13 cellular contexts compared by ENCODE assay signal in the genomic region with DNA sequence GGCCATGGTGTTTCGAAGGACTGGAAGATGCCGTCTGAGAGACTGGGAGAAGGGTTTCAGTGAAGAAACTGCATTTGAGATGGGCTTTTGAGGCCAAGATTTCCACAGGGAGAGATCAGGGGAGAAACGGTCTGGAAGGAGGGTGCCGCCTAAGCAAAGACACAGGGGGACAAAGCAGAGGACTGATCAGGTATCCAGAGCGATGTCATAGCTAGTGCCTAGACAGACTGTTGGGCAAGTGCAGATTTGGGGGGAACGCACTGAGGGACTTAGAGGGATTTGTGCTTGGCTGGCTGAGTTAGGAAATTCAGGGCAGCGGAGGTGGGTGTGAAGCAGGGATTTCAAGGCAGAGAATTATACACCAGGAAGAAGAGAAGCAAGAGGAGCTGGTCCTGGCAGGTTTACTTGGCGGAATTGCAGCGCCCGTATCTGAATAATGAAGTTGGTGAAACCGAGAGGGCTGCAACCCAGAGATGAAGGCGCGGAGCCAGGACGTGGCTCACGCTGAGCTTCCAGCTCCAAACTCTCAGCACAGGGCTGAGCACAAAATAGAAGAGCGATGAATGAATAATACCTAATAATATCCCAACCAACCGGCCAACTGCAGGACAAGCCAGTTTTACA.
DNase-seq lines count a peak whose midpoint lies in the region; ATAC-seq and TF ChIP-seq lines count a peak whose summit lies in the region.
"Had no signal": no experiment of that assay in that cellular context is flagged by ENCODE, and none has a peak within 500 bp of the region (broad histone marks: within the 10 kb centered on the region; RNA-seq: fewer than 3 reads in every experiment).

No MANE protein-coding gene starts in this region.

- peak overlapping the region; percentile 43 for H3K4me3 ChIP-seq in GM23338
- H3K4me3 ChIP-seq in adrenal gland: no peak overlapping the region

- H3K27ac ChIP-seq in GM23338 (ENCODE audit: low read depth) (peak overlapping the region; percentile 79), adrenal gland (no peak overlapping the region)

- CTCF ChIA-PET in WTC11 (lab: Charles Lee): interaction anchor here (0.6 to 2.0 kb wide), 12 partner anchors 13 to 390 kb away, joined by 3 to 14 read pairs (median 4); partner anchors contain the start of gene SCOC

- POLR2A ChIA-PET in WTC11 (lab: Charles Lee): interaction anchor here (0.8 to 3.0 kb wide), 3 partner anchors 104 to 231 kb away, joined by 4 to 8 read pairs (median 6); no protein-coding TSS in a partner anchor

- H3F3A ChIP-seq in GM23338 (replicated peaks; ENCODE audit: low read depth): no peaks in the 10 kb centered on the region

- no peaks in the 10 kb centered on the region for H3K27me3 ChIP-seq in GM23338 (ENCODE audit: insufficient read depth)
- H3K27me3 ChIP-seq in adrenal gland: no peaks in the 10 kb centered on the region
- H3K27me3 ChIP-seq: brain microvascular endothelial cell had no signal

- H3K4me1 ChIP-seq in GM23338 (ENCODE audit: insufficient read depth) (peaks cover 41% of the 10 kb centered on the region), adrenal gland (replicated peaks in 1 of 2) (peaks cover 4 to 38% of the 10 kb centered on the region in 2 donors)

- H3K4me1 Mint-ChIP-seq in GM23338: peaks cover 57% of the 10 kb centered on the region
- peaks cover 66% of the 10 kb centered on the region for H3K4me1 Mint-ChIP-seq in WTC11
- H3K4me1 Mint-ChIP-seq in progenitor cell of endocrine pancreas (ENCODE audit: low read depth): peaks cover 45% of the 10 kb centered on the region

- no peaks in the 10 kb centered on the region for H3K9me3 ChIP-seq in adrenal gland (replicated peaks in 1 of 3)

- 92 to 95% (median 93%) methylated on average over 17 of the region's 17 CpGs for WGBS in adrenal gland, 4 donors

- TF ChIP-seq POLR2A in adrenal gland (IDR thresholded peaks at IDR 0.05): no peak

- intact Hi-C loops in cardiac septum (cut with DNase I): loop anchor here (5.0 to 10.0 kb wide), 2 partner anchors 130 to 282 kb away; no protein-coding TSS in a partner anchor
- intact Hi-C loops in adrenal gland (cut with DNase I): loop anchor here in 1 of 2 donors (10.0 kb wide), 2 partner anchors 208 to 278 kb away; no protein-coding TSS in a partner anchor

- H3K27ac Mint-ChIP-seq in GM23338 (peak overlapping the region; percentile 80; the same call in 1 of the 2 replicates), WTC11 (peak overlapping the region; percentile 90), progenitor cell of endocrine pancreas (peak overlapping the region; percentile 66)

- peak overlapping the region; percentile 52 for H3K4me2 ChIP-seq in GM23338

- DNase-seq in GM23338 (ENCODE audit: low spot score): peak; percentile 51
- peak; percentile 12 for DNase-seq in WTC11 (ENCODE audit: low spot score)
- peak; percentile 76 for DNase-seq in cardiac septum (ENCODE audit: low spot score)
- no peak for DNase-seq in progenitor cell of endocrine pancreas (ENCODE audit: low spot score, unreplicated experiment)
- DNase-seq in NCI-H2171 (lab: John Stamatoyannopoulos, UW): no peak
- DNase-seq in amniotic stem cell (lab: John Stamatoyannopoulos, UW): no peak
- no peak for DNase-seq in GM20000 (ENCODE audit: low spot score)
- DNase-seq in adrenal gland: no peak
- DNase-seq: brain microvascular endothelial cell; KG1; NCI-H510A treated with DMSO at 0.1 percent for 48 hours; stimulated activated CD4-positive, alpha-beta T cell treated with anti-CD3 and anti-CD28 coated beads, Interleukin-4, amount 100 ng/mL, for 1 hour; SW 1271 had no signal

- H3K9me2 ChIP-seq in GM23338 (ENCODE audit: insufficient read depth): no peaks in the 10 kb centered on the region

- H4K20me1 ChIP-seq in GM23338 (replicated peaks; ENCODE audit: insufficient read depth): no peaks in the 10 kb centered on the region

- H3K36me3 Mint-ChIP-seq in GM23338 (ENCODE audit: low read depth): no peaks in the 10 kb centered on the region
- H3K36me3 Mint-ChIP-seq in WTC11: no peaks in the 10 kb centered on the region
- H3K36me3 Mint-ChIP-seq in progenitor cell of endocrine pancreas (ENCODE audit: insufficient read depth): no peaks in the 10 kb centered on the region

- ATAC-seq in GM23338 (peak; percentile 26), WTC11 (peak; percentile 12)

- H3K9me3 Mint-ChIP-seq in GM23338: no peaks in the 10 kb centered on the region
- H3K9me3 Mint-ChIP-seq in WTC11: no peaks in the 10 kb centered on the region
- no peaks in the 10 kb centered on the region for H3K9me3 Mint-ChIP-seq in progenitor cell of endocrine pancreas (ENCODE audit: low read depth)

- no peaks in the 10 kb centered on the region for H3K36me3 ChIP-seq in GM23338 (ENCODE audit: insufficient read depth)
- H3K36me3 ChIP-seq in adrenal gland (replicated peaks in 1 of 2): no peaks in the 10 kb centered on the region
- H3K36me3 ChIP-seq: brain microvascular endothelial cell had no signal

- H3K79me2 ChIP-seq in GM23338 (replicated peaks; ENCODE audit: insufficient read depth): no peaks in the 10 kb centered on the region

- TF ChIP-seq CTCF in GM23338 (conservative IDR thresholded peaks at IDR 0.05; ENCODE audit: low read depth in 2 of 2) (no peak), WTC11 (IDR thresholded peaks at IDR 0.05) (no peak), progenitor cell of endocrine pancreas (IDR thresholded peaks at IDR 0.05; ENCODE audit: unreplicated experiment) (no peak), GM20000 (IDR thresholded peaks at IDR 0.05; ENCODE audit: extremely low read depth, missing control alignments) (no peak), adrenal gland (IDR thresholded peaks at IDR 0.05) (no peak)

- H3K4me3 Mint-ChIP-seq in GM23338: peak overlapping the region; percentile 51
- peak overlapping the region; percentile 55 for H3K4me3 Mint-ChIP-seq in WTC11
- peak overlapping the region; percentile 3 for H3K4me3 Mint-ChIP-seq in progenitor cell of endocrine pancreas (ENCODE audit: low read depth)

- peak overlapping the region; percentile 1; the same call in 1 of the 2 replicates for H2AFZ ChIP-seq in GM23338

- peaks cover 8% of the 10 kb centered on the region for H3K27me3 Mint-ChIP-seq in GM23338 (ENCODE audit: insufficient read depth, low read depth, poor library complexity)
- no peaks in the 10 kb centered on the region for H3K27me3 Mint-ChIP-seq in WTC11 (ENCODE audit: low read depth)
- H3K27me3 Mint-ChIP-seq in progenitor cell of endocrine pancreas: no peaks in the 10 kb centered on the region

TF ChIP-seq in GM23338, 12 proteins besides CTCF, POLR2A, EP300 and RAD21 (continues in another document):
- TF ChIP-seq EZH2 (IDR thresholded peaks at IDR 0.05; ENCODE audit: low read depth, unreplicated experiment): no peak
- TF ChIP-seq ETS1 (IDR thresholded peaks at IDR 0.05): no peak
- no peak for TF ChIP-seq ZNF114 (CRISPR knock-in tag; IDR thresholded peaks at IDR 0.05)
- no peak for TF ChIP-seq ZNF331 (CRISPR knock-in tag; IDR thresholded peaks at IDR 0.05; ENCODE audit: low read depth)
- no peak for TF ChIP-seq STAT1 (IDR thresholded peaks at IDR 0.05; ENCODE audit: unreplicated experiment)
- TF ChIP-seq JUNB (IDR thresholded peaks at IDR 0.05; ENCODE audit: unreplicated experiment): no peak
- TF ChIP-seq NANOG (IDR thresholded peaks at IDR 0.05; ENCODE audit: borderline replicate concordance): no peak
- no peak for TF ChIP-seq EZH2phosphoT487 (IDR thresholded peaks at IDR 0.05; ENCODE audit: unreplicated experiment)
- no peak for TF ChIP-seq CREB1 (CRISPR knock-in tag; IDR thresholded peaks at IDR 0.05; ENCODE audit: low read depth)
- no peak; the same call in 1 of the 2 replicates for TF ChIP-seq POLR2AphosphoS5 (IDR thresholded peaks at IDR 0.05; ENCODE audit: low read depth)

TF ChIP-seq in WTC11, 78 proteins besides CTCF, POLR2A, EP300 and RAD21 (continues in another document):
- TF ChIP-seq, protein P1, sequence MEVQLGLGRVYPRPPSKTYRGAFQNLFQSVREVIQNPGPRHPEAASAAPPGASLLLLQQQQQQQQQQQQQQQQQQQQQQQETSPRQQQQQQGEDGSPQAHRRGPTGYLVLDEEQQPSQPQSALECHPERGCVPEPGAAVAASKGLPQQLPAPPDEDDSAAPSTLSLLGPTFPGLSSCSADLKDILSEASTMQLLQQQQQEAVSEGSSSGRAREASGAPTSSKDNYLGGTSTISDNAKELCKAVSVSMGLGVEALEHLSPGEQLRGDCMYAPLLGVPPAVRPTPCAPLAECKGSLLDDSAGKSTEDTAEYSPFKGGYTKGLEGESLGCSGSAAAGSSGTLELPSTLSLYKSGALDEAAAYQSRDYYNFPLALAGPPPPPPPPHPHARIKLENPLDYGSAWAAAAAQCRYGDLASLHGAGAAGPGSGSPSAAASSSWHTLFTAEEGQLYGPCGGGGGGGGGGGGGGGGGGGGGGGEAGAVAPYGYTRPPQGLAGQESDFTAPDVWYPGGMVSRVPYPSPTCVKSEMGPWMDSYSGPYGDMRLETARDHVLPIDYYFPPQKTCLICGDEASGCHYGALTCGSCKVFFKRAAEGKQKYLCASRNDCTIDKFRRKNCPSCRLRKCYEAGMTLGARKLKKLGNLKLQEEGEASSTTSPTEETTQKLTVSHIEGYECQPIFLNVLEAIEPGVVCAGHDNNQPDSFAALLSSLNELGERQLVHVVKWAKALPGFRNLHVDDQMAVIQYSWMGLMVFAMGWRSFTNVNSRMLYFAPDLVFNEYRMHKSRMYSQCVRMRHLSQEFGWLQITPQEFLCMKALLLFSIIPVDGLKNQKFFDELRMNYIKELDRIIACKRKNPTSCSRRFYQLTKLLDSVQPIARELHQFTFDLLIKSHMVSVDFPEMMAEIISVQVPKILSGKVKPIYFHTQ (CRISPR knock-in tag; IDR thresholded peaks at IDR 0.05): 0 out of 2 replicates have a peak, but pooled peaks have one; percentile 68
- TF ChIP-seq IRF1 (CRISPR knock-in tag; IDR thresholded peaks at IDR 0.05) (no peak), PRRX2 (CRISPR knock-in tag; IDR thresholded peaks at IDR 0.05) (0 out of 2 replicates have a peak, but pooled peaks have one; percentile 28)

Comparison
In these comparisons a context has a peak if more than half of its experiments do, and no peak if none do; other contexts are left out.
1. DNase-seq: peak in GM23338 (single experiment), WTC11 (single experiment) and cardiac septum (single experiment); none in progenitor cell of endocrine pancreas (single experiment), NCI-H2171 (single experiment), amniotic stem cell (single experiment), GM20000 (single experiment) and adrenal gland (0 of 7).
2. H3K4me3 Mint-ChIP-seq: peak in every context shown above with its lines; median percentile 55 in WTC11; 51 in GM23338; 3 in progenitor cell of endocrine pancreas.
3. Peak in every context shown above with its lines, with median percentiles within 50 percentile points of each other: H3K27ac Mint-ChIP-seq.